Comparison of ENCODE assay signal across 1 cellular context in genomic region chr2:226791056-226791486, GRCh38.
TF ChIP-seq lines count a peak whose summit lies in the region.

No MANE protein-coding gene starts in this region.

TF ChIP-seq in WTC11, 78 proteins besides CTCF, POLR2A, EP300 and RAD21 (continued from another document and continues in another):
- TF ChIP-seq CREB1 (CRISPR knock-in tag; IDR thresholded peaks at IDR 0.05) = peak; percentile 96
- TF ChIP-seq, protein P1, sequence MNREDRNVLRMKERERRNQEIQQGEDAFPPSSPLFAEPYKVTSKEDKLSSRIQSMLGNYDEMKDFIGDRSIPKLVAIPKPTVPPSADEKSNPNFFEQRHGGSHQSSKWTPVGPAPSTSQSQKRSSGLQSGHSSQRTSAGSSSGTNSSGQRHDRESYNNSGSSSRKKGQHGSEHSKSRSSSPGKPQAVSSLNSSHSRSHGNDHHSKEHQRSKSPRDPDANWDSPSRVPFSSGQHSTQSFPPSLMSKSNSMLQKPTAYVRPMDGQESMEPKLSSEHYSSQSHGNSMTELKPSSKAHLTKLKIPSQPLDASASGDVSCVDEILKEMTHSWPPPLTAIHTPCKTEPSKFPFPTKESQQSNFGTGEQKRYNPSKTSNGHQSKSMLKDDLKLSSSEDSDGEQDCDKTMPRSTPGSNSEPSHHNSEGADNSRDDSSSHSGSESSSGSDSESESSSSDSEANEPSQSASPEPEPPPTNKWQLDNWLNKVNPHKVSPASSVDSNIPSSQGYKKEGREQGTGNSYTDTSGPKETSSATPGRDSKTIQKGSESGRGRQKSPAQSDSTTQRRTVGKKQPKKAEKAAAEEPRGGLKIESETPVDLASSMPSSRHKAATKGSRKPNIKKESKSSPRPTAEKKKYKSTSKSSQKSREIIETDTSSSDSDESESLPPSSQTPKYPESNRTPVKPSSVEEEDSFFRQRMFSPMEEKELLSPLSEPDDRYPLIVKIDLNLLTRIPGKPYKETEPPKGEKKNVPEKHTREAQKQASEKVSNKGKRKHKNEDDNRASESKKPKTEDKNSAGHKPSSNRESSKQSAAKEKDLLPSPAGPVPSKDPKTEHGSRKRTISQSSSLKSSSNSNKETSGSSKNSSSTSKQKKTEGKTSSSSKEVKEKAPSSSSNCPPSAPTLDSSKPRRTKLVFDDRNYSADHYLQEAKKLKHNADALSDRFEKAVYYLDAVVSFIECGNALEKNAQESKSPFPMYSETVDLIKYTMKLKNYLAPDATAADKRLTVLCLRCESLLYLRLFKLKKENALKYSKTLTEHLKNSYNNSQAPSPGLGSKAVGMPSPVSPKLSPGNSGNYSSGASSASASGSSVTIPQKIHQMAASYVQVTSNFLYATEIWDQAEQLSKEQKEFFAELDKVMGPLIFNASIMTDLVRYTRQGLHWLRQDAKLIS (CRISPR knock-in tag; IDR thresholded peaks at IDR 0.05; ENCODE audit: borderline replicate concordance) = peak; percentile 83; the same call in 1 of the 2 replicates
- no peak for TF ChIP-seq GTF2I (CRISPR knock-in tag; conservative IDR thresholded peaks at IDR 0.05)
- TF ChIP-seq, protein P2, sequence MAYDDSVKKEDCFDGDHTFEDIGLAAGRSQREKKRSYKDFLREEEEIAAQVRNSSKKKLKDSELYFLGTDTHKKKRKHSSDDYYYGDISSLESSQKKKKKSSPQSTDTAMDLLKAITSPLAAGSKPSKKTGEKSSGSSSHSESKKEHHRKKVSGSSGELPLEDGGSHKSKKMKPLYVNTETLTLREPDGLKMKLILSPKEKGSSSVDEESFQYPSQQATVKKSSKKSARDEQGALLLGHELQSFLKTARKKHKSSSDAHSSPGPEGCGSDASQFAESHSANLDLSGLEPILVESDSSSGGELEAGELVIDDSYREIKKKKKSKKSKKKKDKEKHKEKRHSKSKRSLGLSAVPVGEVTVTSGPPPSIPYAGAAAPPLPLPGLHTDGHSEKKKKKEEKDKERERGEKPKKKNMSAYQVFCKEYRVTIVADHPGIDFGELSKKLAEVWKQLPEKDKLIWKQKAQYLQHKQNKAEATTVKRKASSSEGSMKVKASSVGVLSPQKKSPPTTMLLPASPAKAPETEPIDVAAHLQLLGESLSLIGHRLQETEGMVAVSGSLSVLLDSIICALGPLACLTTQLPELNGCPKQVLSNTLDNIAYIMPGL (CRISPR knock-in tag; IDR thresholded peaks at IDR 0.05) = peak; percentile 15; the same call in 1 of the 2 replicates
- peak; percentile 91; the same call in 1 of the 2 replicates for TF ChIP-seq ZNF532 (CRISPR knock-in tag; IDR thresholded peaks at IDR 0.05; ENCODE audit: borderline replicate concordance)
- TF ChIP-seq NFATC4 (CRISPR knock-in tag; IDR thresholded peaks at IDR 0.05) = no peak
- peak; percentile 94 for TF ChIP-seq TEAD1 (CRISPR knock-in tag; IDR thresholded peaks at IDR 0.05)
- no peak for TF ChIP-seq FOXJ3 (CRISPR knock-in tag; IDR thresholded peaks at IDR 0.05; ENCODE audit: borderline replicate concordance)
- TF ChIP-seq, protein P3, sequence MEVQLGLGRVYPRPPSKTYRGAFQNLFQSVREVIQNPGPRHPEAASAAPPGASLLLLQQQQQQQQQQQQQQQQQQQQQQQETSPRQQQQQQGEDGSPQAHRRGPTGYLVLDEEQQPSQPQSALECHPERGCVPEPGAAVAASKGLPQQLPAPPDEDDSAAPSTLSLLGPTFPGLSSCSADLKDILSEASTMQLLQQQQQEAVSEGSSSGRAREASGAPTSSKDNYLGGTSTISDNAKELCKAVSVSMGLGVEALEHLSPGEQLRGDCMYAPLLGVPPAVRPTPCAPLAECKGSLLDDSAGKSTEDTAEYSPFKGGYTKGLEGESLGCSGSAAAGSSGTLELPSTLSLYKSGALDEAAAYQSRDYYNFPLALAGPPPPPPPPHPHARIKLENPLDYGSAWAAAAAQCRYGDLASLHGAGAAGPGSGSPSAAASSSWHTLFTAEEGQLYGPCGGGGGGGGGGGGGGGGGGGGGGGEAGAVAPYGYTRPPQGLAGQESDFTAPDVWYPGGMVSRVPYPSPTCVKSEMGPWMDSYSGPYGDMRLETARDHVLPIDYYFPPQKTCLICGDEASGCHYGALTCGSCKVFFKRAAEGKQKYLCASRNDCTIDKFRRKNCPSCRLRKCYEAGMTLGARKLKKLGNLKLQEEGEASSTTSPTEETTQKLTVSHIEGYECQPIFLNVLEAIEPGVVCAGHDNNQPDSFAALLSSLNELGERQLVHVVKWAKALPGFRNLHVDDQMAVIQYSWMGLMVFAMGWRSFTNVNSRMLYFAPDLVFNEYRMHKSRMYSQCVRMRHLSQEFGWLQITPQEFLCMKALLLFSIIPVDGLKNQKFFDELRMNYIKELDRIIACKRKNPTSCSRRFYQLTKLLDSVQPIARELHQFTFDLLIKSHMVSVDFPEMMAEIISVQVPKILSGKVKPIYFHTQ (CRISPR knock-in tag; IDR thresholded peaks at IDR 0.05) = no peak
- TF ChIP-seq ZNF138 (CRISPR knock-in tag; conservative IDR thresholded peaks at IDR 0.05) = peak; percentile 40; the same call in 1 of the 2 replicates
- no peak for TF ChIP-seq HMGA2 (CRISPR knock-in tag; IDR thresholded peaks at IDR 0.05)
- TF ChIP-seq FOXP4 (CRISPR knock-in tag; IDR thresholded peaks at IDR 0.05) = peak; percentile 85; the same call in 1 of the 2 replicates
- TF ChIP-seq, protein P4, sequence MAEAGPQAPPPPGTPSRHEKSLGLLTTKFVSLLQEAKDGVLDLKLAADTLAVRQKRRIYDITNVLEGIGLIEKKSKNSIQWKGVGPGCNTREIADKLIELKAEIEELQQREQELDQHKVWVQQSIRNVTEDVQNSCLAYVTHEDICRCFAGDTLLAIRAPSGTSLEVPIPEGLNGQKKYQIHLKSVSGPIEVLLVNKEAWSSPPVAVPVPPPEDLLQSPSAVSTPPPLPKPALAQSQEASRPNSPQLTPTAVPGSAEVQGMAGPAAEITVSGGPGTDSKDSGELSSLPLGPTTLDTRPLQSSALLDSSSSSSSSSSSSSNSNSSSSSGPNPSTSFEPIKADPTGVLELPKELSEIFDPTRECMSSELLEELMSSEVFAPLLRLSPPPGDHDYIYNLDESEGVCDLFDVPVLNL (CRISPR knock-in tag; IDR thresholded peaks at IDR 0.05; ENCODE audit: borderline replicate concordance, low read depth) = no peak
- TF ChIP-seq SMAD3 (CRISPR knock-in tag; IDR thresholded peaks at IDR 0.05; ENCODE audit: borderline replicate concordance) = peak; percentile 90; the same call in 1 of the 2 replicates
- TF ChIP-seq, protein P5, sequence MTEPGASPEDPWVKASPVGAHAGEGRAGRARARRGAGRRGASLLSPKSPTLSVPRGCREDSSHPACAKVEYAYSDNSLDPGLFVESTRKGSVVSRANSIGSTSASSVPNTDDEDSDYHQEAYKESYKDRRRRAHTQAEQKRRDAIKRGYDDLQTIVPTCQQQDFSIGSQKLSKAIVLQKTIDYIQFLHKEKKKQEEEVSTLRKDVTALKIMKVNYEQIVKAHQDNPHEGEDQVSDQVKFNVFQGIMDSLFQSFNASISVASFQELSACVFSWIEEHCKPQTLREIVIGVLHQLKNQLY (CRISPR knock-in tag; IDR thresholded peaks at IDR 0.05) = no peak
- peak; percentile 48; the same call in 1 of the 2 replicates for TF ChIP-seq ZBTB21 (CRISPR knock-in tag; IDR thresholded peaks at IDR 0.05; ENCODE audit: borderline replicate concordance)
- peak; percentile 66; the same call in 1 of the 2 replicates for TF ChIP-seq ESRRA (CRISPR knock-in tag; IDR thresholded peaks at IDR 0.05; ENCODE audit: borderline replicate concordance)
- TF ChIP-seq, protein P6, sequence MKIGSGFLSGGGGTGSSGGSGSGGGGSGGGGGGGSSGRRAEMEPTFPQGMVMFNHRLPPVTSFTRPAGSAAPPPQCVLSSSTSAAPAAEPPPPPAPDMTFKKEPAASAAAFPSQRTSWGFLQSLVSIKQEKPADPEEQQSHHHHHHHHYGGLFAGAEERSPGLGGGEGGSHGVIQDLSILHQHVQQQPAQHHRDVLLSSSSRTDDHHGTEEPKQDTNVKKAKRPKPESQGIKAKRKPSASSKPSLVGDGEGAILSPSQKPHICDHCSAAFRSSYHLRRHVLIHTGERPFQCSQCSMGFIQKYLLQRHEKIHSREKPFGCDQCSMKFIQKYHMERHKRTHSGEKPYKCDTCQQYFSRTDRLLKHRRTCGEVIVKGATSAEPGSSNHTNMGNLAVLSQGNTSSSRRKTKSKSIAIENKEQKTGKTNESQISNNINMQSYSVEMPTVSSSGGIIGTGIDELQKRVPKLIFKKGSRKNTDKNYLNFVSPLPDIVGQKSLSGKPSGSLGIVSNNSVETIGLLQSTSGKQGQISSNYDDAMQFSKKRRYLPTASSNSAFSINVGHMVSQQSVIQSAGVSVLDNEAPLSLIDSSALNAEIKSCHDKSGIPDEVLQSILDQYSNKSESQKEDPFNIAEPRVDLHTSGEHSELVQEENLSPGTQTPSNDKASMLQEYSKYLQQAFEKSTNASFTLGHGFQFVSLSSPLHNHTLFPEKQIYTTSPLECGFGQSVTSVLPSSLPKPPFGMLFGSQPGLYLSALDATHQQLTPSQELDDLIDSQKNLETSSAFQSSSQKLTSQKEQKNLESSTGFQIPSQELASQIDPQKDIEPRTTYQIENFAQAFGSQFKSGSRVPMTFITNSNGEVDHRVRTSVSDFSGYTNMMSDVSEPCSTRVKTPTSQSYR (CRISPR knock-in tag; IDR thresholded peaks at IDR 0.05) = peak; percentile 96
- TF ChIP-seq, protein P7, sequence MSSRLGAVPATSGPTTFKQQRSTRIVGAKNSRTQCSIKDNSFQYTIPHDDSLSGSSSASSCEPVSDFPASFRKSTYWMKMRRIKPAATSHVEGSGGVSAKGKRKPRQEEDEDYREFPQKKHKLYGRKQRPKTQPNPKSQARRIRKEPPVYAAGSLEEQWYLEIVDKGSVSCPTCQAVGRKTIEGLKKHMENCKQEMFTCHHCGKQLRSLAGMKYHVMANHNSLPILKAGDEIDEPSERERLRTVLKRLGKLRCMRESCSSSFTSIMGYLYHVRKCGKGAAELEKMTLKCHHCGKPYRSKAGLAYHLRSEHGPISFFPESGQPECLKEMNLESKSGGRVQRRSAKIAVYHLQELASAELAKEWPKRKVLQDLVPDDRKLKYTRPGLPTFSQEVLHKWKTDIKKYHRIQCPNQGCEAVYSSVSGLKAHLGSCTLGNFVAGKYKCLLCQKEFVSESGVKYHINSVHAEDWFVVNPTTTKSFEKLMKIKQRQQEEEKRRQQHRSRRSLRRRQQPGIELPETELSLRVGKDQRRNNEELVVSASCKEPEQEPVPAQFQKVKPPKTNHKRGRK (CRISPR knock-in tag; IDR thresholded peaks at IDR 0.05; ENCODE audit: borderline replicate concordance) = no peak
- TF ChIP-seq ZNF219 (CRISPR knock-in tag; IDR thresholded peaks at IDR 0.05; ENCODE audit: borderline replicate concordance) = 0 out of 2 replicates have a peak, but pooled peaks have one; percentile 78
- peak; percentile 81; the same call in 1 of the 2 replicates for TF ChIP-seq SMAD4 (CRISPR knock-in tag; IDR thresholded peaks at IDR 0.05)
- peak; percentile 77; the same call in 1 of the 2 replicates for TF ChIP-seq TEAD4 (CRISPR knock-in tag; IDR thresholded peaks at IDR 0.05)
- peak; percentile 95 for TF ChIP-seq ZNF232 (CRISPR knock-in tag; IDR thresholded peaks at IDR 0.05)
- peak; percentile 19; the same call in 1 of the 2 replicates for TF ChIP-seq ATF1 (CRISPR knock-in tag; IDR thresholded peaks at IDR 0.05)
- TF ChIP-seq ZMAT4 (CRISPR knock-in tag; IDR thresholded peaks at IDR 0.05) = no peak
- 0 out of 2 replicates have a peak, but pooled peaks have one; percentile 27 for TF ChIP-seq TP53 (CRISPR knock-in tag; IDR thresholded peaks at IDR 0.05)
- peak; percentile 69; the same call in 1 of the 2 replicates for TF ChIP-seq ETV6 (CRISPR knock-in tag; IDR thresholded peaks at IDR 0.05)
- peak; percentile 88 for TF ChIP-seq JUN (CRISPR knock-in tag; IDR thresholded peaks at IDR 0.05)
- TF ChIP-seq KAT7 (CRISPR knock-in tag; IDR thresholded peaks at IDR 0.05; ENCODE audit: borderline replicate concordance) = no peak
- TF ChIP-seq CBFB (CRISPR knock-in tag; IDR thresholded peaks at IDR 0.05; ENCODE audit: low read depth) = no peak
